Comparison of ENCODE assay signal across 18 cellular contexts in the genomic region with DNA sequence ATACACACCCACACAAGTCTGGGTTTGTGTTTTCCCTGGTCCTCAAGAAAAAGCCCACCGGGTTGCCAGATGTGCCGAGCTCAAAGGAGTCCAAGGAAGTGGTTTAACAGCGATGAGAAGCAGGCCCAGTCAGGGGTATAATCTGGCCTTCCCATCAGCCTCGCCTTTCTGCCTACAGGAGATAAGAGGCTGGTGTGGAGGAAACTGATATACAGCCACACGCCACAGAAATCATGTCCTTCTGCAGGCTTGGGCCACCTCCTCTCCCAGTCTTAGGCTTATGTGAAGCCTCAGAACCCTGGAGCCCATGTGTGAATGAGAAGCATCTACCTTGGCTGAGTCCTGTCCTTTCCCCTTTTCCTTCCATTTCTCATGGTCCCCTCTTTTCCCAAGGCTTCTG.
"Had no signal": no experiment of that assay in that cellular context is flagged by ENCODE, and none has a peak within 500 bp of the region (broad histone marks: within the 10 kb centered on the region; RNA-seq: fewer than 3 reads in every experiment).

No MANE protein-coding gene starts in this region.

- H3K4me1 ChIP-seq: psoas muscle, tibial nerve, uterus had no signal

- DNase-seq: activated CD4-positive, alpha-beta memory T cell treated with anti-CD3 and anti-CD28 coated beads for 36 hours; activated CD4-positive, alpha-beta T cell treated with anti-CD3 and anti-CD28 coated beads for 36 hours; activated naive CD8-positive, alpha-beta T cell treated with anti-CD3 and anti-CD28 coated beads for 36 hours; amniotic stem cell; effector CD8-positive, alpha-beta T cell; esophagus squamous epithelium; hippocampal formation; left cardiac atrium; mesenchymal stem cell; natural killer cell; ovary; psoas muscle; right cardiac atrium; stimulated activated CD4-positive, alpha-beta T cell treated with anti-CD3 and anti-CD28 coated beads, Interleukin-2, amount 100 ng/mL, for 48 hours; uterus had no signal

- H3K9me3 ChIP-seq: esophagus squamous epithelium, ovary, psoas muscle, tibial nerve, uterus had no signal

- ATAC-seq: activated CD4-positive, alpha-beta T cell treated with anti-CD3 and anti-CD28 coated beads for 36 hours; left cardiac atrium; psoas muscle; right cardiac atrium; WTC11 had no signal

- H3K36me3 ChIP-seq: esophagus squamous epithelium, ovary, tibial nerve, uterus had no signal

- H3K27ac ChIP-seq: esophagus squamous epithelium, ovary, psoas muscle, tibial nerve, uterus had no signal

- H3K27me3 ChIP-seq: ovary, tibial nerve, uterus had no signal

- H3K4me3 ChIP-seq: esophagus squamous epithelium, ovary, psoas muscle, skin epidermis, tibial nerve, uterus had no signal
